10 cellular contexts compared by ENCODE assay signal in genomic region chr16:14307623-14308356, GRCh38.
DNase-seq lines count a peak whose midpoint lies in the region; ATAC-seq, FAIRE-seq and TF ChIP-seq lines count a peak whose summit lies in the region.
"Had no signal": no experiment of that assay in that cellular context is flagged by ENCODE, and none has a peak within 500 bp of the region (broad histone marks: within the 10 kb centered on the region; RNA-seq: fewer than 3 reads in every experiment).

No MANE protein-coding gene starts in this region.

- H2BK15ac ChIP-seq in mesendoderm (replicated peaks; ENCODE audit: low read depth), result no peak overlapping the region

- H2BK120ac ChIP-seq in mesendoderm (ENCODE audit: low read depth, low read length), result no peak overlapping the region

- H3K9me3 ChIP-seq in A549 (no peaks in the 10 kb centered on the region), Karpas-422 (ENCODE audit: low read length) (no peaks in the 10 kb centered on the region)

- H4K8ac ChIP-seq in mesendoderm (ENCODE audit: low read depth, low read length), result no peak overlapping the region

- peaks cover 3% of the 10 kb centered on the region; the same call in 1 of the 2 replicates for H4K20me1 ChIP-seq in Karpas-422 (ENCODE audit: insufficient read depth, low read depth, low read length)

- peak overlapping the region; percentile 94 for H3K4me2 ChIP-seq in A549
- H3K4me2 ChIP-seq in Karpas-422 (ENCODE audit: low read depth, low read length, poor library complexity, severe bottlenecking), result peak overlapping the region; percentile 74
- H3K4me2 ChIP-seq in mesendoderm (ENCODE audit: low read length), result no peak overlapping the region

- peak; percentile 45 to 64; a peak in 5 of 6 replicates for ATAC-seq in A549

- no peak overlapping the region for H2AK5ac ChIP-seq in mesendoderm (ENCODE audit: low read length)

- POLR2A ChIA-PET in A549 (lab: Yijun Ruan, JAX), result interaction anchor here (1.1 kb wide), 1 partner anchor 199 kb away, joined by 3 read pairs; no protein-coding TSS in a partner anchor

- peaks cover 70% of the 10 kb centered on the region for H3K4me1 ChIP-seq in A549
- peaks cover 86% of the 10 kb centered on the region for H3K4me1 ChIP-seq in Karpas-422 (ENCODE audit: low read length)
- H3K4me1 ChIP-seq in mesendoderm (ENCODE audit: control insufficient read depth, low read depth, low read length), result peaks cover 13% of the 10 kb centered on the region

- TF ChIP-seq RAD21 in A549 (conservative IDR thresholded peaks at IDR 0.05 in 1 of 2, IDR thresholded peaks at IDR 0.05 in 1 of 2), result no peak

- peaks cover 90% of the 10 kb centered on the region for H3K79me2 ChIP-seq in Karpas-422 (ENCODE audit: low read length)
- H3K79me2 ChIP-seq in mesendoderm (ENCODE audit: control insufficient read depth, insufficient read depth, low read length), result peaks cover 47% of the 10 kb centered on the region

- no peaks in the 10 kb centered on the region for H3K36me3 ChIP-seq in Karpas-422 (ENCODE audit: insufficient read depth, low read length)
- H3K36me3 ChIP-seq in mesendoderm (ENCODE audit: control insufficient read depth, insufficient read depth, low read length), result no peaks in the 10 kb centered on the region

- no peak overlapping the region; the same call in 1 of the 2 replicates for H2AFZ ChIP-seq in Karpas-422 (ENCODE audit: low read length)

- H3K56ac ChIP-seq in mesendoderm (ENCODE audit: low read length), result peak overlapping the region; percentile 61

- H3K9ac ChIP-seq in Karpas-422 (ENCODE audit: low read length), result peak overlapping the region; percentile 96
- peak overlapping the region; percentile 31 for H3K9ac ChIP-seq in mesendoderm (ENCODE audit: low read length)

- no peak; the same call in 1 of the 2 replicates for TF ChIP-seq POLR2A in A549 (IDR thresholded peaks at IDR 0.05; ENCODE audit: low read length)

- no peak overlapping the region for H3K23ac ChIP-seq in mesendoderm (ENCODE audit: low read length)

- no peak overlapping the region for H2BK5ac ChIP-seq in mesendoderm (ENCODE audit: low read length)

- no peaks in the 10 kb centered on the region for H3K9me2 ChIP-seq in Karpas-422 (replicated peaks; ENCODE audit: insufficient read depth, low read length)

- peak overlapping the region; percentile 17 for H3K4ac ChIP-seq in mesendoderm (ENCODE audit: low read depth, low read length)

- peak in 1 of 2 experiments; percentile 74 for DNase-seq in A549 (ENCODE audit: low read depth in 1 of 2, low spot score in 1 of 2)
- DNase-seq in Karpas-422, result peak; percentile 76
- DNase-seq in cerebellar cortex (ENCODE audit: low spot score), result peak; percentile 8
- peak; percentile 63 for DNase-seq in mesendoderm
- DNase-seq in iPS-NIHi7 (ENCODE audit: extremely low spot score), result no peak
- no peak for DNase-seq in HuH-7.5 (ENCODE audit: low spot score)
- no peak for DNase-seq in central memory CD4-positive, alpha-beta T cell
- no peak for DNase-seq in SHP77 (lab: John Stamatoyannopoulos, UW)
- DNase-seq: NCI-H2029 treated with DMSO at 0.1 percent for 48 hours, T-helper 9 cell had no signal

- FAIRE-seq in A549 (lab: Jason Lieb, UNC), result no peak

- CTCF ChIA-PET in A549 (lab: Yijun Ruan, JAX), result interaction anchor here (0.7 to 4.3 kb wide), 10 partner anchors 12 to 221 kb away, joined by 3 to 20 read pairs (median 3); no protein-coding TSS in a partner anchor

- H3K27me3 ChIP-seq in Karpas-422 (ENCODE audit: low read length), result no peaks in the 10 kb centered on the region
- no peaks in the 10 kb centered on the region for H3K27me3 ChIP-seq in mesendoderm (ENCODE audit: insufficient read depth, low read length, poor library complexity)

- H3K18ac ChIP-seq in mesendoderm (ENCODE audit: low read length), result peak overlapping the region; percentile 13

- H3K27ac ChIP-seq in A549 (peak overlapping the region; percentile 99 to 100), Karpas-422 (ENCODE audit: low read length) (peak overlapping the region; percentile 93), mesendoderm (ENCODE audit: low read depth, low read length) (no peak overlapping the region)

- TF ChIP-seq EP300 in A549 (IDR thresholded peaks at IDR 0.05), result no peak

- TF ChIP-seq CTCF in A549 (IDR thresholded peaks at IDR 0.05), result no peak

- H3K4me3 ChIP-seq in A549 (peak overlapping the region; percentile 98), Karpas-422 (ENCODE audit: low read length) (peak overlapping the region; percentile 96), mesendoderm (ENCODE audit: low read length) (no peak overlapping the region)

- H3K79me1 ChIP-seq in mesendoderm (ENCODE audit: low read length), result peaks cover 19% of the 10 kb centered on the region

- 4% methylated on average over 16 of the region's 22 CpGs for WGBS in A549 (ENCODE audit: missing lambda C conversion rate)
- WGBS in mesendoderm (ENCODE audit: extremely low coverage, insufficient coverage, low lambda C conversion rate), result no CpG with 5 or more reads among the region's 22 CpGs

- no peak overlapping the region for H4K5ac ChIP-seq in mesendoderm (ENCODE audit: low read length)

TF ChIP-seq in A549, 52 proteins besides CTCF, POLR2A, EP300 and RAD21:
- TF ChIP-seq HOXB5 (CRISPR knock-in tag; IDR thresholded peaks at IDR 0.05) (no peak), KDM5A (IDR thresholded peaks at IDR 0.05) (no peak), MYC (IDR thresholded peaks at IDR 0.05; ENCODE audit: borderline replicate concordance, low read length) (peak; percentile 36; the same call in 1 of the 2 replicates), BCL3 (IDR thresholded peaks at IDR 0.05) (no peak), EHF (CRISPR knock-in tag; IDR thresholded peaks at IDR 0.05) (no peak), ZSCAN20 (CRISPR knock-in tag; IDR thresholded peaks at IDR 0.05) (no peak), CBX8 (IDR thresholded peaks at IDR 0.05) (no peak), PHF8 (IDR thresholded peaks at IDR 0.05; ENCODE audit: borderline replicate concordance, low read depth) (no peak), CEBPB (IDR thresholded peaks at IDR 0.05) (no peak), RFX5 (IDR thresholded peaks at IDR 0.05) (no peak), TFCP2L1 (CRISPR knock-in tag; IDR thresholded peaks at IDR 0.05) (no peak), NR3C1 (IDR thresholded peaks at IDR 0.05) (no peak), BHLHE40 (IDR thresholded peaks at IDR 0.05; ENCODE audit: low read depth, low read length) (no peak), FOSL2 (IDR thresholded peaks at IDR 0.05) (no peak), FOSL2 (CRISPR knock-in tag; IDR thresholded peaks at IDR 0.05) (0 out of 2 replicates have a peak, but pooled peaks have one; percentile 9), GATA3 (IDR thresholded peaks at IDR 0.05; ENCODE audit: borderline replicate concordance) (no peak; the same call in 1 of the 2 replicates), MAFK (IDR thresholded peaks at IDR 0.05; ENCODE audit: partially characterized antibody) (peak; percentile 8), JUN (IDR thresholded peaks at IDR 0.05) (peak in 1 of 2 experiments; percentile 35; a peak in 1 of 5 replicates), ATOH8 (CRISPR knock-in tag; IDR thresholded peaks at IDR 0.05; ENCODE audit: low read depth) (no peak), SREBF2 (IDR thresholded peaks at IDR 0.05) (no peak), SMC3 (IDR thresholded peaks at IDR 0.05) (no peak), KDM1A (IDR thresholded peaks at IDR 0.05; ENCODE audit: low read depth) (no peak), EHMT2 (IDR thresholded peaks at IDR 0.05; ENCODE audit: low read depth) (no peak), NPAS2 (CRISPR knock-in tag; IDR thresholded peaks at IDR 0.05; ENCODE audit: borderline replicate concordance) (0 out of 2 replicates have a peak, but pooled peaks have one; percentile 38), MAZ (IDR thresholded peaks at IDR 0.05; ENCODE audit: borderline replicate concordance, low read depth, low read length) (no peak)
- TF ChIP-seq, protein P1, sequence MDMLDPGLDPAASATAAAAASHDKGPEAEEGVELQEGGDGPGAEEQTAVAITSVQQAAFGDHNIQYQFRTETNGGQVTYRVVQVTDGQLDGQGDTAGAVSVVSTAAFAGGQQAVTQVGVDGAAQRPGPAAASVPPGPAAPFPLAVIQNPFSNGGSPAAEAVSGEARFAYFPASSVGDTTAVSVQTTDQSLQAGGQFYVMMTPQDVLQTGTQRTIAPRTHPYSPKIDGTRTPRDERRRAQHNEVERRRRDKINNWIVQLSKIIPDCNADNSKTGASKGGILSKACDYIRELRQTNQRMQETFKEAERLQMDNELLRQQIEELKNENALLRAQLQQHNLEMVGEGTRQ (IDR thresholded peaks at IDR 0.05), result no peak
- TF ChIP-seq, protein P2, sequence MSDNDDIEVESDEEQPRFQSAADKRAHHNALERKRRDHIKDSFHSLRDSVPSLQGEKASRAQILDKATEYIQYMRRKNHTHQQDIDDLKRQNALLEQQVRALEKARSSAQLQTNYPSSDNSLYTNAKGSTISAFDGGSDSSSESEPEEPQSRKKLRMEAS (IDR thresholded peaks at IDR 0.05), result peak; percentile 55

Comparison
In these comparisons a context has a peak if more than half of its experiments do, and no peak if none do; other contexts are left out.
1. DNase-seq: peak in Karpas-422 (single experiment), cerebellar cortex (single experiment) and mesendoderm (single experiment); none in iPS-NIHi7 (single experiment), HuH-7.5 (single experiment), central memory CD4-positive, alpha-beta T cell (single experiment) and SHP77 (0 of 2).